8 cellular contexts compared by ENCODE assay signal in the genomic region with DNA sequence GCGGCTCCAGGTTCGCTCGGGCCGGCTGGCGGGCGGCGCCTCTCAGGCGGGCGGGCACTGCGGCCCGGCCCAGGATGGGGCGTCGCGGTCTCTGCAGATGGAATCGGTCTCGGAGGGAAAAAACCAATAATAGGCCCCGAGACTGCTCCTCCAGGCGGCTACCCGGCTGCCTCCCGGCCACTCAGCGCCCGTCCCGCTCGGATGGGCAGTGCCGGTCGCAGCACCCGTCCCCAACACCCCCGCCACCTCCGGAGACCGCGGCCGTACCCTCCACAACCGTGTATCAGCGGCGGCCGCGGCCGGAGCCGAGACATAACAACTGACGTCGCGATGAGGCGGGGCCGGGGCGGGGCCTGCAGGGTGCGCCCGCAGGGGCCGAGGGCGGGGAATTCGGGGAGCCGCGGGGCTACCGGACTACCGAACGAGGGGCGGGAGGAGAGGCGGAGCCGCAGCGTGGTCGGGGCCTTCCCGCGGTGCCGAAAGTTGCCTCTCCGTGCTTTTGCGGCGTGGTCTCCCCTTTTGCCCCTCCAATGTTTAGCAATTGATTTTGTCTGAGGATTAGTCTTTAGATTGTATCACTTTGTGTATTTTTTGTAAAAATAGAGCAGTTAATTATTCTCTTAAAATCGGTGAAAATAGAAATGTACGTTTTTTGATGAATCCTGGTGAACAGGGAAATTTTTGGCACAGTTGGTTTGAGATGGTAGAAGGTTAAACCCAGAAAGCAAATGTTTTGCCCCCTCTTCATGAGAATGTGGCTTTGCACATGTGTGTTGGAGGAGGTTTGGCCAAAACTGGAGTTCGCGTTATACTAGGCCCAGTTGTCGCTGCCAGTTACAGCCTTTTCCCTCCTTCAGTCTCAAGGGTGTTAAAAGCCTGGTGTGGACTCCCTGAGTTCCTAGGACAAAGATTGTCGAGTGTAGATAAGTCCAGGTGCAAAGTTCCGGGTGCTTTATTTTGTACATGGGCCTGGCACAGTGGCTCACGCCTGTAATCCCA.
A peak's percentile ranks its signal among the peaks of the same experiment; 100 is the strongest.
DNase-seq lines count a peak whose midpoint lies in the region; ATAC-seq lines count a peak whose summit lies in the region.

A gene with protein sequence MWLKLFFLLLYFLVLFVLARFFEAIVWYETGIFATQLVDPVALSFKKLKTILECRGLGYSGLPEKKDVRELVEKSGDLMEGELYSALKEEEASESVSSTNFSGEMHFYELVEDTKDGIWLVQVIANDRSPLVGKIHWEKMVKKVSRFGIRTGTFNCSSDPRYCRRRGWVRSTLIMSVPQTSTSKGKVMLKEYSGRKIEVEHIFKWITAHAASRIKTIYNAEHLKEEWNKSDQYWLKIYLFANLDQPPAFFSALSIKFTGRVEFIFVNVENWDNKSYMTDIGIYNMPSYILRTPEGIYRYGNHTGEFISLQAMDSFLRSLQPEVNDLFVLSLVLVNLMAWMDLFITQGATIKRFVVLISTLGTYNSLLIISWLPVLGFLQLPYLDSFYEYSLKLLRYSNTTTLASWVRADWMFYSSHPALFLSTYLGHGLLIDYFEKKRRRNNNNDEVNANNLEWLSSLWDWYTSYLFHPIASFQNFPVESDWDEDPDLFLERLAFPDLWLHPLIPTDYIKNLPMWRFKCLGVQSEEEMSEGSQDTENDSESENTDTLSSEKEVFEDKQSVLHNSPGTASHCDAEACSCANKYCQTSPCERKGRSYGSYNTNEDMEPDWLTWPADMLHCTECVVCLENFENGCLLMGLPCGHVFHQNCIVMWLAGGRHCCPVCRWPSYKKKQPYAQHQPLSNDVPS (minus strand): TSS at position 317 of the 999 bp plus-strand sequence. CDS start 979 bp downstream, outside the sequence.

- H3K27ac Mint-ChIP-seq in central memory CD8-positive, alpha-beta T cell (ENCODE audit: low read depth), result peak within 1 kb of the TSS; percentile 92

- H3K9me3 Mint-ChIP-seq in central memory CD8-positive, alpha-beta T cell, result no peaks in the 10 kb centered on the region

- peak; percentile 81 for ATAC-seq in GM18909 (IDR thresholded peaks at IDR 0.05; ENCODE audit: poor library complexity, unreplicated experiment)
- ATAC-seq in HG03175 (IDR thresholded peaks at IDR 0.05; ENCODE audit: unreplicated experiment), result peak; percentile 80
- ATAC-seq in activated CD4-positive, CD25-positive, alpha-beta regulatory T cell treated with anti-CD3 and anti-CD28 coated beads, Interleukin-2, amount 50 U/mL, for 24 hours, result peak; percentile 87 to 89
- peak; percentile 81 for ATAC-seq in central memory CD8-positive, alpha-beta T cell (replicated peaks; ENCODE audit: extremely low read depth, poor library complexity, severe bottlenecking)

- peaks cover 24% of the 10 kb centered on the region for H3K36me3 Mint-ChIP-seq in central memory CD8-positive, alpha-beta T cell (ENCODE audit: insufficient read depth)

- peaks cover 37% of the 10 kb centered on the region for H3K4me1 Mint-ChIP-seq in central memory CD8-positive, alpha-beta T cell

- peaks cover 10% of the 10 kb centered on the region for H3K27me3 Mint-ChIP-seq in central memory CD8-positive, alpha-beta T cell

- peak within 1 kb of the TSS; percentile 94 for H3K4me3 Mint-ChIP-seq in central memory CD8-positive, alpha-beta T cell

- DNase-seq in AG08396 (ENCODE audit: low spot score) (peak; percentile 94), NCI-H446 (lab: John Stamatoyannopoulos, UW) (peak; percentile 76 to 93), islet precursor cell (peak; percentile 95)
- peak; percentile 87 to 90 for DNase-seq in central memory CD8-positive, alpha-beta T cell (ENCODE audit: low spot score in 2 of 2)
- peak; percentile 95 for DNase-seq in stimulated activated CD4-positive, alpha-beta T cell treated with anti-CD3 and anti-CD28 coated beads, Interleukin-12 subunit alpha, Interleukin-12 subunit beta, amount 100 ng/mL, for 4 hours

Comparison
In these comparisons a context has a peak if more than half of its experiments do, and no peak if none do; other contexts are left out.
1. Peak in every context shown above with its lines: DNase-seq and ATAC-seq.